8 cellular contexts compared by ENCODE assay signal in genomic region chr17:61410100-61410551, GRCh38. TPM values are rescaled to one million over a fixed set of nuclear protein-coding genes. Genes with fewer than 3 reads are reported as not detected.
A peak's percentile ranks its signal among the peaks of the same experiment; 100 is the strongest.
DNase-seq lines count a peak whose midpoint lies in the region; ATAC-seq and TF ChIP-seq lines count a peak whose summit lies in the region.

No MANE protein-coding gene starts in this region.

- no peaks in the 10 kb centered on the region for H4K20me1 ChIP-seq in OCI-LY3 (ENCODE audit: insufficient read depth, low read length)

- CTCF ChIA-PET in CD4-positive, alpha-beta memory T cell (lab: Charles Lee; ENCODE audit: partially characterized antibody), result interaction anchor here (0.7 to 3.7 kb wide), 4 partner anchors 10 to 689 kb away, joined by 3 to 13 read pairs (median 6); no protein-coding TSS in a partner anchor

- H3K27me3 Mint-ChIP-seq in CD4-positive, alpha-beta memory T cell, result peaks cover 35% of the 10 kb centered on the region in 2 donors
- H3K27me3 Mint-ChIP-seq in endothelial cell (ENCODE audit: unreplicated experiment), result peaks cover 26% of the 10 kb centered on the region

- DNase-seq in CD4-positive, alpha-beta memory T cell, result no peak
- DNase-seq in endothelial cell (ENCODE audit: low spot score), result no peak
- no peak for DNase-seq in cerebellum (ENCODE audit: low spot score)
- DNase-seq in MV-4-11 (lab: John Stamatoyannopoulos, UW), result no peak
- DNase-seq in COR-L47 (lab: John Stamatoyannopoulos, UW), result no peak

- H3K4me1 ChIP-seq in CD4-positive, alpha-beta memory T cell (ENCODE audit: insufficient read depth, low read length), result peaks cover 21% of the 10 kb centered on the region
- no peaks in the 10 kb centered on the region for H3K4me1 ChIP-seq in OCI-LY3 (ENCODE audit: low read length)
- H3K4me1 ChIP-seq in neuron (ENCODE audit: insufficient read depth, low read length), result peaks cover 14% of the 10 kb centered on the region

- H3K9me3 ChIP-seq in CD4-positive, alpha-beta memory T cell (ENCODE audit: control insufficient read depth in 1 of 2, low read length in 2 of 2), result no peaks in the 10 kb centered on the region
- H3K9me3 ChIP-seq in OCI-LY3 (ENCODE audit: insufficient read depth, low read length) (no peaks in the 10 kb centered on the region), neuron (ENCODE audit: low read length) (peaks cover 1% of the 10 kb centered on the region)

- peaks cover 10 to 40% (median 17%) of the 10 kb centered on the region in 4 donors for H3K4me1 Mint-ChIP-seq in CD4-positive, alpha-beta memory T cell
- H3K4me1 Mint-ChIP-seq in endothelial cell (ENCODE audit: unreplicated experiment), result peaks cover 9% of the 10 kb centered on the region

- no peak for TF ChIP-seq CTCF in OCI-LY3 (IDR thresholded peaks at IDR 0.05; ENCODE audit: low read depth, low read length)
- TF ChIP-seq CTCF in endothelial cell (IDR thresholded peaks at IDR 0.05; ENCODE audit: unreplicated experiment), result no peak

- intact Hi-C loops in CD4-positive, alpha-beta memory T cell (cut with micrococcal nuclease), result loop anchor here (5.0 kb wide), 2 partner anchors 408 to 688 kb away; no protein-coding TSS in a partner anchor

- H3K27ac Mint-ChIP-seq in CD4-positive, alpha-beta memory T cell, result peak overlapping the region in 1 of 7 donors; percentile 46
- H3K27ac Mint-ChIP-seq in endothelial cell (ENCODE audit: unreplicated experiment), result no peak overlapping the region

- H3K27ac ChIP-seq in CD4-positive, alpha-beta memory T cell (ENCODE audit: low read depth, low read length), result no peak overlapping the region
- H3K27ac ChIP-seq in OCI-LY3 (ENCODE audit: low read length), result no peak overlapping the region

- no peaks in the 10 kb centered on the region for H3K9me3 Mint-ChIP-seq in CD4-positive, alpha-beta memory T cell
- H3K9me3 Mint-ChIP-seq in endothelial cell (ENCODE audit: unreplicated experiment), result no peaks in the 10 kb centered on the region

- peak overlapping the region; percentile 69 to 88 (median 81) for H3K4me3 Mint-ChIP-seq in CD4-positive, alpha-beta memory T cell
- H3K4me3 Mint-ChIP-seq in endothelial cell (ENCODE audit: unreplicated experiment), result peak overlapping the region; percentile 79

- H3K36me3 ChIP-seq in CD4-positive, alpha-beta memory T cell (ENCODE audit: insufficient read depth, low read length), result no peaks in the 10 kb centered on the region
- no peaks in the 10 kb centered on the region for H3K36me3 ChIP-seq in OCI-LY3 (replicated peaks; ENCODE audit: low read depth, low read length)
- no peaks in the 10 kb centered on the region for H3K36me3 ChIP-seq in neuron (ENCODE audit: insufficient read depth, low read length)

- H2AFZ ChIP-seq in OCI-LY3 (ENCODE audit: low read depth, low read length) (no peak overlapping the region), neuron (ENCODE audit: low read depth, low read length) (no peak overlapping the region)

- no peaks in the 10 kb centered on the region for H3K79me2 ChIP-seq in OCI-LY3 (ENCODE audit: low read length)

- POLR2A ChIA-PET in CD4-positive, alpha-beta memory T cell (lab: Charles Lee; ENCODE audit: partially characterized antibody), result no interaction called here

- no peak for ATAC-seq in GM19452 (IDR thresholded peaks at IDR 0.05; ENCODE audit: unreplicated experiment)

- H3K4me2 ChIP-seq in OCI-LY3 (ENCODE audit: low read length), result peak overlapping the region; percentile 49; the same call in 1 of the 2 replicates

- no peak overlapping the region for H3K9ac ChIP-seq in OCI-LY3 (ENCODE audit: low read length)

- H3K27me3 ChIP-seq in CD4-positive, alpha-beta memory T cell (ENCODE audit: insufficient read depth, low read length), result peaks cover 45% of the 10 kb centered on the region
- H3K27me3 ChIP-seq in OCI-LY3 (ENCODE audit: low read depth, low read length), result peaks cover 6% of the 10 kb centered on the region; the same call in 1 of the 2 replicates
- H3K27me3 ChIP-seq in neuron (ENCODE audit: insufficient read depth, low read length), result peaks cover 54% of the 10 kb centered on the region

- no peaks in the 10 kb centered on the region for H3K36me3 Mint-ChIP-seq in CD4-positive, alpha-beta memory T cell
- H3K36me3 Mint-ChIP-seq in endothelial cell (ENCODE audit: low read depth, unreplicated experiment), result peaks cover 3% of the 10 kb centered on the region

- H3K4me3 ChIP-seq in CD4-positive, alpha-beta memory T cell (ENCODE audit: low read length in 2 of 2), result no peak overlapping the region
- H3K4me3 ChIP-seq in OCI-LY3 (ENCODE audit: low read length) (peak overlapping the region; percentile 81), neuron (ENCODE audit: low read length) (peak overlapping the region; percentile 50)

RNA-seq across cellular contexts. Expression of gene TBX2, which starts 10.5 kb away (rescaled TPM):
- total RNA-seq in CD4-positive, alpha-beta memory T cell, result not detected
- polyA plus RNA-seq in CD4-positive, alpha-beta memory T cell, result not detected
- total RNA-seq in endothelial cell (ENCODE audit: unreplicated experiment) (0.23 TPM), cerebellum (1.3 TPM)

RNA-seq across cellular contexts. Expression of gene TBX4, which starts 42.1 kb away (rescaled TPM):
- total RNA-seq in CD4-positive, alpha-beta memory T cell, result not detected
- not detected for polyA plus RNA-seq in CD4-positive, alpha-beta memory T cell
- 1.1 TPM for total RNA-seq in endothelial cell (ENCODE audit: unreplicated experiment)
- not detected for total RNA-seq in cerebellum

Comparison
In these comparisons a context has a peak if more than half of its experiments do, and no peak if none do; other contexts are left out.
1. H3K4me3 ChIP-seq: peak in OCI-LY3 (single experiment) and neuron (single experiment); none in CD4-positive, alpha-beta memory T cell (0 of 2).